Comparison of ENCODE assay signal across 10 cellular contexts in genomic region chr11:122097419-122098001, GRCh38. TPM values are rescaled to one million over a fixed set of nuclear protein-coding genes. Genes with fewer than 3 reads are reported as not detected.
A peak's percentile ranks its signal among the peaks of the same experiment; 100 is the strongest.
DNase-seq lines count a peak whose midpoint lies in the region; ATAC-seq and TF ChIP-seq lines count a peak whose summit lies in the region.
"Had no signal": no experiment of that assay in that cellular context is flagged by ENCODE, and none has a peak within 500 bp of the region (broad histone marks: within the 10 kb centered on the region; RNA-seq: fewer than 3 reads in every experiment).

No MANE protein-coding gene starts in this region.

- intact Hi-C loops in lower lobe of right lung (cut with DNase I) = no loop called here
- intact Hi-C loops in testis (cut with DNase I; ENCODE audit: low total_unique reads) = loop anchor here (5.0 kb wide), 1 partner anchor 440 kb away; no protein-coding TSS in a partner anchor
- intact Hi-C loops in adrenal gland (cut with DNase I) = no loop called here

- H3K36me3 ChIP-seq in lower lobe of right lung = no peaks in the 10 kb centered on the region
- no peaks in the 10 kb centered on the region for H3K36me3 ChIP-seq in testis (ENCODE audit: low read depth, missing control alignments)
- H3K36me3 ChIP-seq in adrenal gland (replicated peaks in 1 of 2) = no peaks in the 10 kb centered on the region

- WGBS in testis, 2 donors = 6 to 9% methylated on average over 11 of the region's 11 CpGs
- 17 to 25% (median 18%) methylated on average over 11 of the region's 11 CpGs for WGBS in adrenal gland, 4 donors

- H3K9me3 ChIP-seq in lower lobe of right lung (no peaks in the 10 kb centered on the region), testis (no peaks in the 10 kb centered on the region), adrenal gland (replicated peaks in 1 of 3) (no peaks in the 10 kb centered on the region)

- in situ Hi-C loops in ACHN (cut with HindIII; ENCODE audit: low pct_ligation_motif_present, low pct_unique_long_range_greater_than_20kb, low sequenced_read_pairs) = no loop called here

- TF ChIP-seq CTCF in lower lobe of right lung (IDR thresholded peaks at IDR 0.05) = no peak
- no peak for TF ChIP-seq CTCF in testis (IDR thresholded peaks at IDR 0.05)
- no peak for TF ChIP-seq CTCF in adrenal gland (IDR thresholded peaks at IDR 0.05)

- ATAC-seq in lower lobe of right lung = no peak
- ATAC-seq in HG03571 (IDR thresholded peaks at IDR 0.05; ENCODE audit: unreplicated experiment) = no peak

- H3K4me1 ChIP-seq in lower lobe of right lung (peaks cover 13% of the 10 kb centered on the region), testis (peaks cover 6% of the 10 kb centered on the region), adrenal gland (replicated peaks in 1 of 2) (peaks cover 0 to 8% of the 10 kb centered on the region in 2 donors)

- H3K27me3 ChIP-seq in lower lobe of right lung (ENCODE audit: low read depth) = peaks cover 17% of the 10 kb centered on the region
- no peaks in the 10 kb centered on the region for H3K27me3 ChIP-seq in testis
- H3K27me3 ChIP-seq in adrenal gland = no peaks in the 10 kb centered on the region

- no peak for TF ChIP-seq POLR2A in testis (IDR thresholded peaks at IDR 0.05)
- TF ChIP-seq POLR2A in adrenal gland (IDR thresholded peaks at IDR 0.05) = peak in 1 of 2 donors; percentile 50

- H3K4me3 ChIP-seq in lower lobe of right lung (peak overlapping the region; percentile 51), testis (peak overlapping the region; percentile 6 to 74), adrenal gland (peak overlapping the region in 1 of 4 donors; percentile 47)

- no peak overlapping the region for H3K27ac ChIP-seq in lower lobe of right lung
- H3K27ac ChIP-seq in testis = peak overlapping the region; percentile 78 to 92
- H3K27ac ChIP-seq in adrenal gland = peak overlapping the region in 2 of 5 donors; percentile 67 to 89

- DNase-seq in NCI-H1092 (lab: John Stamatoyannopoulos, UW) = peak; percentile 76
- peak; percentile 77 for DNase-seq in astrocyte of the hippocampus (ENCODE audit: low read depth, low spot score)
- no peak for DNase-seq in lower lobe of right lung
- no peak for DNase-seq in testis
- DNase-seq in adrenal gland = no peak
- no peak for DNase-seq in ACHN
- no peak for DNase-seq in activated CD8-positive, alpha-beta memory T cell treated with anti-CD3 and anti-CD28 coated beads, Interleukin-2, amount 50 U/mL, for 4 hours
- DNase-seq: activated naive CD8-positive, alpha-beta T cell treated with anti-CD3 and anti-CD28 coated beads for 36 hours had no signal

RNA-seq across cellular contexts. Expression of gene BLID, which starts 18.5 kb away (rescaled TPM):
- total RNA-seq in lower lobe of right lung = 0.62 TPM
- 1 to 10 TPM; 2.8 to 4.6 TPM for total RNA-seq in testis
- not detected for polyA plus RNA-seq in testis (ENCODE audit: insufficient read depth, low read depth, low replicate concordance)
- total RNA-seq in adrenal gland = 1 to 10 TPM in 2 of 8 donors, under 1 TPM in 2, not detected in 4; 0.27 to 5.9 (median 2.1) TPM
- not detected for polyA plus RNA-seq in adrenal gland
- total RNA-seq: activated naive CD8-positive, alpha-beta T cell treated with anti-CD3 and anti-CD28 coated beads for 36 hours; T-helper 2 cell treated with Interferon-gamma antibody and Interleukin-4, amounts not matched to agents 100 ng/mL and 5 ng/mL, for 36 hours had no signal

Comparison
In these comparisons a context has a peak if more than half of its experiments do, and no peak if none do; other contexts are left out.
1. DNase-seq: peak in NCI-H1092 (single experiment) and astrocyte of the hippocampus (single experiment); none in lower lobe of right lung (single experiment), testis (single experiment), adrenal gland (0 of 7), ACHN (single experiment) and activated CD8-positive, alpha-beta memory T cell treated with anti-CD3 and anti-CD28 coated beads, Interleukin-2, amount 50 U/mL, for 4 hours (single experiment).